26 cellular contexts compared by ENCODE assay signal in the genomic region with DNA sequence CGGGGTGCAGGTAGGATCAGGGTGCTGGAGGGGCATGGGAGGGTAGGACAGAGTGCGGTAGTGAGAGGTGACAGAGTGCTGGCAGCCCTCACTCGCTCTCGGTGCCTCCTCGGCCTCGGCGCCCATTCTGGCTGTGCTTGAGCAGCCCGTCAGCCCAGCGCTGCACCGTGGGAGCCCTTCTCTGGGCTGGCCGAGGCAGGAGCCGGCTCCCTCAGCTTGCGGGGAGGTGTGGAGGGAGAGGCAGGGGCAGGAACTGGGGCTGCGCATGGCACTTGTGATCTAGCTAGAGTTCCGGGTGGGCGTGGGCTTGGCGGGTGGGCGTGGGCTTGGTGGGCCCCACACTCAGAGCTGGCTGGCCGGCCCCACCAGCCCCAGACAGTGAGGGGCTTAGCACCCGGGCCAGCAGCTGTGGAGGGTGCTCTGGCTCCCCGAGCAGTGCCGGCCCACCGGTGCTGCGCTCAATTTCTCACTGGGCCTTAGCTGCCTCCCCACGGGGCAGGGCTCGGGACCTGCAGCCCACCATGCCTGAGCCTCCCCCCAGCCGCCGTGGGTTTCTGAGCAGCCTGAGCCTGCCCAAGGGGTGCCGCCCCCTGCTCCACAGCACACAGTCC.
"Had no signal": no experiment of that assay in that cellular context is flagged by ENCODE, and none has a peak within 500 bp of the region (broad histone marks: within the 10 kb centered on the region; RNA-seq: fewer than 3 reads in every experiment).

No MANE protein-coding gene starts in this region.

- H3K27ac ChIP-seq: adrenal gland, body of pancreas, breast epithelium, Peyer's patch, SJSA1 had no signal

- H3K4me1 ChIP-seq: adrenal gland, body of pancreas, breast epithelium, Peyer's patch, SJSA1 had no signal

- ATAC-seq: body of pancreas, PC-3 had no signal

- H3K36me3 ChIP-seq: adrenal gland, breast epithelium, MG63, Peyer's patch, SJSA1 had no signal

- H3K9ac ChIP-seq: SK-N-SH had no signal

- H3K4me3 ChIP-seq: adrenal gland, body of pancreas, breast epithelium, MG63, Peyer's patch, SJSA1 had no signal

- H3K9me3 ChIP-seq: adrenal gland, body of pancreas, breast epithelium, MG63, Peyer's patch, SJSA1, SK-N-SH had no signal

- H3K27me3 ChIP-seq: adrenal gland, body of pancreas, breast epithelium, MG63, Peyer's patch, SJSA1 had no signal

- DNase-seq: activated CD4-positive, alpha-beta T cell treated with anti-CD3 and anti-CD28 coated beads, Interleukin-2, amount 10 ng/mL, durations not matched to agents 24 days and 14 days; activated CD4-positive, alpha-beta T cell treated with anti-CD3 and anti-CD28 coated beads, Interleukin-2, amount 50 U/mL, for 4 hours; activated gamma-delta T cell treated with Interleukin-2 at 50 U/mL for 16 hours; activated T-cell treated with anti-CD3 and anti-CD28 coated beads for 4 hours; activated T-cell treated with anti-CD3 and anti-CD28 coated beads, Interleukin-2, amount 50 U/mL, for 4 hours; body of pancreas; Kasumi-1; KG1; MG63; NCI-H1048; NCI-H1105 treated with DMSO at 0.1 percent for 48 hours; NCI-H1436; NCI-H1694; NCI-H1930; NCI-H2081 treated with DMSO at 0.1 percent for 48 hours; NCI-H226; NCI-H524 treated with DMSO at 0.1 percent for 48 hours; NK-92 treated with Interleukin-12 subunit alpha and Interleukin-12 subunit beta, amount 100 ng/mL, for 24 hours; PC-3; Peyer's patch; RPMI8226; SHP77 treated with DMSO at 0.1 percent for 48 hours; SK-N-SH had no signal
